In the genomic region with DNA sequence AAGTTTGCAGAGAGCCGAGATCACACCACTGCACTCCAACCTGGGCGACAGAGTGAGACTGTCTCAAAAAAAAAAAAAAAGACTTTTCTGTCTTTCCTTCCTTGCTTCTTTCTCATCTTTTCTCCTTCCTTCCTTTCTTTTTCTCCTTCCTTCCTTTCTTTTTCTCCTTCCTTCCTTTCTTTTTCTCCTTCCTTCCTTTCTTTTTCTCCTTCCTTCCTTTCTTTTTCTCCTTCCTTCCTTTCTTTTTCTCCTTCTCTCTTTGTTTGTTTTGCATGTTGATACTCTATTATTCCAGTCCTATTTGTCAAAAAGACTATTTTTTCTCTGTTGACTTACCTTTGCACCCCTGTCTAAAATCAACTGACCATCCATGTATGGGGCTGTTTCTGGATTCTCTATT, we compare ENCODE assay signal across 1 cellular context. TPM values are rescaled to one million over a fixed set of nuclear protein-coding genes. Genes with fewer than 3 reads are reported as not detected.
"Had no signal": no experiment of that assay in that cellular context is flagged by ENCODE, and none has a peak within 500 bp of the region (broad histone marks: within the 10 kb centered on the region; RNA-seq: fewer than 3 reads in every experiment).

No MANE protein-coding gene starts in this region.

RNA-seq across cellular contexts. Expression of gene MYO7B, which starts 36.9 kb away (rescaled TPM):
- total RNA-seq: WTC11 had no signal
